29 cellular contexts compared by ENCODE assay signal in the genomic region with DNA sequence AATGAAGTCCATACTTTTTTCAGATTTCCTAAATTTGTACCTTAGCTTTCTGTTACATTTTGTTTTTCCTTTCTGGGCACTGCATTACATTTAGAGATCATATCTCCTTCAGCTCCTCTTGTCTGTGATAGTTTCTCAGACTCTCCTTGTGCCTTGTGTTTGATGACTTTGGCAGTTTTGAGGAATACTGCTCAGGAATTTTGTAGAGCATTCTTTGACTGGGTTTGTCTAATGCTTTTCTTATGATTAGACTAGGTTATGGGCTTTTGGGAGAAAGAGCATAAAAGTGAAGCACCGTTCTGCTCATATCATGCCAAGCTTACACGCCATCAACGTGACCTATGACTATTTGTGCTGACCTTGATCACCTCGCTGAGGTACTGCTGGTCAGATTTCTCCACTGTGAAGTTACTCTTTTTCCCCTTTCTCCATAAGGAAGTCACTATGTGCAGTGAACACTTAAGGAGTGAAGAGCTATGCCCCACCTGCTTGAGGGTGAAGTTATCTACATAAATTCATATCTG.
"Had no signal": no experiment of that assay in that cellular context is flagged by ENCODE, and none has a peak within 500 bp of the region (broad histone marks: within the 10 kb centered on the region; RNA-seq: fewer than 3 reads in every experiment).

No MANE protein-coding gene starts in this region.

- H3K4me2 ChIP-seq: neural progenitor cell had no signal

- ATAC-seq: heart left ventricle; left cardiac atrium; left lung; natural killer cell; stimulated activated naive B cell treated with anti-CD40 and anti-IgM and Interleukin-4, amounts not matched to agents 10 μg/mL and 1 μg/mL and 100 μg/mL, for 72 hours; stimulated activated naive CD8-positive, alpha-beta T cell treated with anti-CD3 and anti-CD28 coated beads, Interleukin-15, Interleukin-2, amounts not matched to agents 100 U/mL and 50 U/mL, for 24 hours; upper lobe of right lung had no signal

- H2AFZ ChIP-seq: neural progenitor cell had no signal

- H3K27me3 ChIP-seq: heart left ventricle, left lung, neural progenitor cell, neutrophil, ovary, right atrium auricular region, stomach, testis, thyroid gland, transverse colon, upper lobe of right lung had no signal

- H3K27ac ChIP-seq: heart left ventricle, left lung, neural progenitor cell, neutrophil, ovary, right atrium auricular region, skin epidermis, stomach, testis, thyroid gland, transverse colon, upper lobe of right lung had no signal

- H3K4me3 ChIP-seq: heart left ventricle, left lung, lung, neural progenitor cell, ovary, right atrium auricular region, skin epidermis, stomach, testis, thyroid gland, transverse colon, upper lobe of right lung had no signal

- H3K36me3 ChIP-seq: heart left ventricle, left lung, neural progenitor cell, neutrophil, ovary, right atrium auricular region, stomach, thyroid gland, transverse colon, upper lobe of right lung had no signal

- H3K9ac ChIP-seq: neural progenitor cell had no signal

- DNase-seq: glutamatergic neuron; heart left ventricle; hypothalamus; immature natural killer cell; kidney glomerular epithelial cell; left cardiac atrium; left lung; mesendoderm; naive B cell; natural killer cell; nephron progenitor cell; occipital lobe; ovary; stimulated activated CD4-positive, alpha-beta T cell treated with anti-CD3 and anti-CD28 coated beads, Interleukin-12 subunit alpha, Interleukin-12 subunit beta, amount 100 ng/mL, for 4 hours; stimulated activated CD4-positive, alpha-beta T cell treated with anti-CD3 and anti-CD28 coated beads, Interleukin-15, amount 100 ng/mL, for 24 hours; stimulated activated CD4-positive, alpha-beta T cell treated with anti-CD3 and anti-CD28 coated beads, Interleukin-2, amount 100 ng/mL, for 24 hours; stimulated activated CD4-positive, alpha-beta T cell treated with anti-CD3 and anti-CD28 coated beads, Interleukin-4, amount 100 ng/mL, for 1 hour; stimulated activated naive B cell treated with anti-CD40 and anti-IgM and Interleukin-4, amounts not matched to agents 10 μg/mL and 1 μg/mL and 100 μg/mL, for 72 hours; stimulated activated naive CD8-positive, alpha-beta T cell treated with anti-CD3 and anti-CD28 coated beads, Interleukin-15, Interleukin-2, amounts not matched to agents 100 U/mL and 50 U/mL, for 24 hours; stomach; testis; thyroid gland; transverse colon; upper lobe of right lung had no signal

- H3K4me1 ChIP-seq: neural progenitor cell, right atrium auricular region, stomach, testis, transverse colon had no signal

- H3K9me3 ChIP-seq: neutrophil, ovary, testis, thyroid gland, upper lobe of right lung had no signal
